1 cellular context compared by ENCODE assay signal in genomic region chr19:50549059-50549926, GRCh38.
TF ChIP-seq lines count a peak whose summit lies in the region.

No MANE protein-coding gene starts in this region.

TF ChIP-seq in H1, 55 proteins besides CTCF, POLR2A, EP300 and RAD21 (continued from another document):
- no peak for TF ChIP-seq EGR1 (IDR thresholded peaks at IDR 0.05; ENCODE audit: borderline replicate concordance, low read depth, low read length)
- no peak for TF ChIP-seq EZH2 (IDR thresholded peaks at IDR 0.05; ENCODE audit: low read depth, low read length, severe bottlenecking)
- no peak for TF ChIP-seq SP4 (IDR thresholded peaks at IDR 0.05; ENCODE audit: low read length)
- no peak for TF ChIP-seq NANOG (IDR thresholded peaks at IDR 0.05; ENCODE audit: insufficient read depth, low read depth, low read length, poor library complexity, severe bottlenecking)
- TF ChIP-seq HDAC2 (IDR thresholded peaks at IDR 0.05; ENCODE audit: borderline replicate concordance in 1 of 2, low read depth in 2 of 2, low read length in 2 of 2): no peak
- no peak for TF ChIP-seq CREB1 (IDR thresholded peaks at IDR 0.05)
- TF ChIP-seq SIN3A (conservative IDR thresholded peaks at IDR 0.05 in 1 of 2, IDR thresholded peaks at IDR 0.05 in 1 of 2; ENCODE audit: low read depth in 1 of 2, low read length in 2 of 2): no peak
- no peak for TF ChIP-seq POU5F1 (IDR thresholded peaks at IDR 0.05; ENCODE audit: low read depth, low read length)
